In genomic region chr1:223709598-223709997, GRCh38 we compare ENCODE assay signal across 12 cellular contexts. TPM values are rescaled to one million over a fixed set of nuclear protein-coding genes. Genes with fewer than 3 reads are reported as not detected.
DNase-seq lines count a peak whose midpoint lies in the region; ATAC-seq, FAIRE-seq and TF ChIP-seq lines count a peak whose summit lies in the region.
"Had no signal": no experiment of that assay in that cellular context is flagged by ENCODE, and none has a peak within 500 bp of the region (broad histone marks: within the 10 kb centered on the region; RNA-seq: fewer than 3 reads in every experiment).

No MANE protein-coding gene starts in this region.

- H3K4me3 ChIP-seq in AG10803 (ENCODE audit: low read length) (no peak overlapping the region), HFF-Myc (replicated peaks; ENCODE audit: low read depth, low read length) (no peak overlapping the region), K562 (no peak overlapping the region), keratinocyte (ENCODE audit: control insufficient read depth in 2 of 3, extremely low read depth in 1 of 3, insufficient read depth in 2 of 3, low read depth in 1 of 3, low read length in 3 of 3) (no peak overlapping the region), left lung (no peak overlapping the region), stomach (no peak overlapping the region)
- H3K4me3 ChIP-seq: body of pancreas, GM23338 had no signal

- intact Hi-C loops in K562 (cut with micrococcal nuclease) (loop anchor here (5.0 to 10.0 kb wide), 2 partner anchors 83 to 1215 kb away; partner anchors contain the start of gene DNAH14), left lung (cut with DNase I) (no loop called here), stomach (cut with DNase I; ENCODE audit: low total_unique reads) (no loop called here)

- no peak for TF ChIP-seq EP300 in K562 (IDR thresholded peaks at IDR 0.05; ENCODE audit: low read length)
- TF ChIP-seq EP300 in stomach (IDR thresholded peaks at IDR 0.05), result no peak

- BruUV-seq in K562 (replicated peaks; lab: Mats Ljungman, UMichigan), result no TSS peak

- DNase-seq in AG10803 (ENCODE audit: low read depth) (no peak), HFF-Myc (ENCODE audit: extremely low read depth, low read depth) (no peak), K562 (ENCODE audit: extremely low read depth in 1 of 4, low spot score in 3 of 4) (peak in 1 of 4 experiments; percentile 44), keratinocyte (ENCODE audit: low read depth, low spot score) (no peak), left lung (no peak), stomach (no peak)
- DNase-seq: body of pancreas, NCI-H1092 treated with DMSO at 0.1 percent for 48 hours had no signal

- peak; percentile 62 for TF ChIP-seq CTCF in AG10803 (conservative IDR thresholded peaks at IDR 0.05; ENCODE audit: low read length)
- TF ChIP-seq CTCF in HFF-Myc (IDR thresholded peaks at IDR 0.05; ENCODE audit: low read depth, low read length, missing control alignments), result peak; percentile 45
- TF ChIP-seq CTCF in K562 (IDR thresholded peaks at IDR 0.05 in 2 of 3, conservative IDR thresholded peaks at IDR 0.05 in 1 of 3; ENCODE audit: insufficient read depth in 2 of 3, low read depth in 1 of 3, low read length in 3 of 3), result peak in 2 of 3 experiments; percentile 50 to 54; a peak in 3 of 6 replicates
- TF ChIP-seq CTCF in keratinocyte (optimal IDR thresholded peaks at IDR 0.05 in 1 of 3, IDR thresholded peaks at IDR 0.05 in 1 of 3, conservative IDR thresholded peaks at IDR 0.05 in 1 of 3; ENCODE audit: extremely low read depth in 1 of 3, insufficient read depth in 2 of 3, low read length in 3 of 3), result peak in 2 of 3 experiments; percentile 21 to 42
- peak in 1 of 2 donors; percentile 21 for TF ChIP-seq CTCF in left lung (IDR thresholded peaks at IDR 0.05)
- TF ChIP-seq CTCF in stomach (IDR thresholded peaks at IDR 0.05), result peak in 2 of 7 experiments; percentile 6 to 10

- WGBS in K562 (ENCODE audit: insufficient coverage, low coverage, missing lambda C conversion rate), result 40% methylated on average over 3 of the region's 3 CpGs
- 42 to 71% (median 50%) methylated on average over 3 of the region's 3 CpGs for WGBS in stomach, 5 donors

- dilution Hi-C loops in keratinocyte (cut with MboI; ENCODE audit: extremely low pct_ligation_motif_present, low sequenced_read_pairs), result no loop called here

- H3K9me3 ChIP-seq in K562 (replicated peaks; ENCODE audit: control insufficient read depth, insufficient read depth, low read depth, low read length) (no peaks in the 10 kb centered on the region), keratinocyte (ENCODE audit: control insufficient read depth, low read depth, low read length) (no peaks in the 10 kb centered on the region), left lung (no peaks in the 10 kb centered on the region), stomach (no peaks in the 10 kb centered on the region)
- H3K9me3 ChIP-seq: body of pancreas had no signal

- in situ Hi-C loops in K562 (cut with MboI), result loop anchor here (25.0 kb wide), 1 partner anchor 203 kb away; no protein-coding TSS in a partner anchor

- POLR2A ChIA-PET in K562 (lab: Yijun Ruan, JAX), result interaction anchor here (1.3 kb wide), 1 partner anchor 70 kb away, joined by 3 read pairs; no protein-coding TSS in a partner anchor

- peaks cover 23% of the 10 kb centered on the region for H3K79me2 ChIP-seq in K562 (ENCODE audit: control insufficient read depth, insufficient read depth, low read length)
- peaks cover 22% of the 10 kb centered on the region for H3K79me2 ChIP-seq in keratinocyte (ENCODE audit: control insufficient read depth, insufficient read depth, low read length)

- ATAC-seq in K562, result no peak
- ATAC-seq in left lung, result no peak
- no peak for ATAC-seq in HG02884 (IDR thresholded peaks at IDR 0.05; ENCODE audit: unreplicated experiment)
- ATAC-seq in GM18870 (IDR thresholded peaks at IDR 0.05; ENCODE audit: unreplicated experiment), result no peak
- ATAC-seq: body of pancreas, GM23338 had no signal

- H3K9me1 ChIP-seq in K562 (ENCODE audit: control insufficient read depth, insufficient read depth, low read length) (no peaks in the 10 kb centered on the region), keratinocyte (ENCODE audit: control insufficient read depth, extremely low read depth, insufficient read depth, low read length) (no peaks in the 10 kb centered on the region)

- H3K27me3 ChIP-seq in K562 (ENCODE audit: control insufficient read depth in 2 of 2, insufficient read depth in 2 of 2, low read length in 2 of 2), result no peaks in the 10 kb centered on the region
- H3K27me3 ChIP-seq in keratinocyte (ENCODE audit: control insufficient read depth, extremely low read depth, insufficient read depth, low read length), result no peaks in the 10 kb centered on the region
- H3K27me3 ChIP-seq in left lung, result no peaks in the 10 kb centered on the region
- no peaks in the 10 kb centered on the region for H3K27me3 ChIP-seq in stomach
- H3K27me3 ChIP-seq: body of pancreas had no signal

- H4K20me1 ChIP-seq in K562 (replicated peaks; ENCODE audit: control insufficient read depth, insufficient read depth, low read length) (no peaks in the 10 kb centered on the region), keratinocyte (ENCODE audit: control insufficient read depth, extremely low read depth, insufficient read depth, low read length) (no peaks in the 10 kb centered on the region)

- no peak for FAIRE-seq in K562 (lab: Jason Lieb, UNC)
- FAIRE-seq in keratinocyte (lab: Jason Lieb, UNC), result no peak

- no peak overlapping the region for H3K9ac ChIP-seq in K562 (ENCODE audit: insufficient read depth in 1 of 2, low read depth in 2 of 2, low read length in 2 of 2)
- no peak overlapping the region for H3K9ac ChIP-seq in keratinocyte (ENCODE audit: control insufficient read depth, extremely low read depth, insufficient read depth, low read length)

- no peak overlapping the region for H3K27ac ChIP-seq in K562 (ENCODE audit: extremely low read depth, low read depth, low read length)
- no peak overlapping the region for H3K27ac ChIP-seq in keratinocyte (ENCODE audit: control insufficient read depth, insufficient read depth, low read length)
- H3K27ac ChIP-seq in left lung, result no peak overlapping the region
- H3K27ac ChIP-seq in stomach, result peak overlapping the region in 2 of 5 donors; percentile 21 to 98
- H3K27ac ChIP-seq: body of pancreas had no signal

- H2AFZ ChIP-seq in K562 (ENCODE audit: low read depth, low read length), result no peak overlapping the region
- no peak overlapping the region for H2AFZ ChIP-seq in keratinocyte (ENCODE audit: control insufficient read depth, low read length)
- H2AFZ ChIP-seq: GM23338 had no signal

- no peak for TF ChIP-seq POLR2A in K562 (conservative IDR thresholded peaks at IDR 0.05)
- TF ChIP-seq POLR2A in stomach (IDR thresholded peaks at IDR 0.05), result no peak

- no peak overlapping the region for H3K4me2 ChIP-seq in K562 (ENCODE audit: insufficient read depth, low read length)
- no peak overlapping the region for H3K4me2 ChIP-seq in keratinocyte (ENCODE audit: control insufficient read depth, extremely low read depth, insufficient read depth, low read depth, low read length)
- H3K4me2 ChIP-seq: GM23338 had no signal

- CTCF ChIA-PET in K562 (lab: Yijun Ruan, JAX; ENCODE audit: low intra/inter-chr PET ratio), result interaction anchor here (1.3 kb wide), 1 partner anchor 40 kb away, joined by 5 read pairs; no protein-coding TSS in a partner anchor

- no peaks in the 10 kb centered on the region; the same call in 2 of the 3 replicates for H3K36me3 ChIP-seq in K562 (ENCODE audit: control insufficient read depth, insufficient read depth, low read length)
- H3K36me3 ChIP-seq in keratinocyte (ENCODE audit: control insufficient read depth in 2 of 2, extremely low read depth in 1 of 2, insufficient read depth in 2 of 2, low read length in 2 of 2), result peaks cover 0 to 5% of the 10 kb centered on the region in 2 experiments
- no peaks in the 10 kb centered on the region for H3K36me3 ChIP-seq in left lung
- H3K36me3 ChIP-seq in stomach, result no peaks in the 10 kb centered on the region

- H3K4me1 ChIP-seq in K562 (replicated peaks in 1 of 2; ENCODE audit: control insufficient read depth in 2 of 2, insufficient read depth in 2 of 2, low read length in 2 of 2) (peaks cover 49 to 66% of the 10 kb centered on the region in 2 experiments), keratinocyte (ENCODE audit: control insufficient read depth, extremely low read depth, insufficient read depth, low read length) (peaks cover 49% of the 10 kb centered on the region), left lung (peaks cover 22 to 62% of the 10 kb centered on the region in 2 donors), stomach (peaks cover 50 to 90% (median 79%) of the 10 kb centered on the region in 4 donors)

- no peak for TF ChIP-seq RAD21 in K562 (CRISPR knock-in tag; conservative IDR thresholded peaks at IDR 0.05 in 1 of 2, IDR thresholded peaks at IDR 0.05 in 1 of 2)

RNA-seq across cellular contexts. Expression of gene CAPN2, which starts 2.7 kb away (rescaled TPM):
- 180 and 218 TPM in 2 replicates for total RNA-seq in K562 (2011; cell fraction: chromatin; rRNA removed; ENCODE audit: low replicate concordance)
- total RNA-seq in K562 (2011; cell fraction: nucleolus; rRNA removed), result 119 and 120 TPM in 2 replicates
- 132 and 165 TPM in 2 replicates for total RNA-seq in K562 (2011; cell fraction: nucleoplasm; rRNA removed)
- total RNA-seq in K562 (2014; rRNA removed) (116 and 157 TPM in 2 replicates), K562 (2014; rRNA removed; fragmentation: Illumina TruSeq; extraction: Trizol) (80.4 and 84.2 TPM in 2 replicates), K562 (2015; rRNA removed; fragmentation: Illumina TruSeq; extraction: Trizol) (86.8 and 87.7 TPM in 2 replicates), K562 (2021) (94.8 and 101 TPM in 2 replicates), left lung (100 to 1,000 TPM; 350 to 434 TPM), stomach (100 to 1,000 TPM; 224 to 739 (median 358) TPM)
- polyA plus RNA-seq in K562 (2011; rRNA removed) (113 and 120 TPM in 2 replicates), K562 (2014; fragmentation: Illumina TruSeq; extraction: Trizol) (92.6 and 102 TPM in 2 replicates), K562 (2014; fragmentation: Nextera tagmentation; extraction: Ambion mirVana) (10 to 100 TPM; 24.6 to 28.5 TPM), K562 (2014; rRNA removed) (106 and 124 TPM in 2 replicates), keratinocyte (278 to 366 TPM (median 350 TPM) in 3 replicates), stomach (100 to 1,000 TPM; 128 to 171 (median 161) TPM)
- 55.7 and 58.0 TPM in 2 replicates for polyA plus RNA-seq in K562 (2011; cell fraction: cytosol; rRNA removed)
- polyA plus RNA-seq in K562 (2011; cell fraction: nucleus; rRNA removed), result 254 and 312 TPM in 2 replicates
- 81.1 and 119 TPM in 2 replicates for polyA plus RNA-seq in K562 (2012)
- polyA minus RNA-seq in K562 (2011; rRNA and poly(A)+ RNA removed), result 114 and 116 TPM in 2 replicates
- 68.3 and 82.5 TPM in 2 replicates for polyA minus RNA-seq in K562 (2011; cell fraction: cytosol; rRNA and poly(A)+ RNA removed)
- polyA minus RNA-seq in K562 (2011; cell fraction: nucleus; rRNA and poly(A)+ RNA removed), result 63.0 and 87.3 TPM in 2 replicates
- 134 TPM for polyA plus RNA-seq in keratinocyte (2011; ENCODE audit: low read depth)
- 291 and 382 TPM in 2 replicates for polyA plus RNA-seq in keratinocyte (2011; cell fraction: cytosol; rRNA removed)
- polyA plus RNA-seq in keratinocyte (2011; cell fraction: nucleus; rRNA removed), result 489 and 510 TPM in 2 replicates
- 174 and 413 TPM in 2 replicates for polyA plus RNA-seq in keratinocyte (2012; ENCODE audit: low replicate concordance)
- polyA minus RNA-seq in keratinocyte, result 279 to 391 TPM (median 316 TPM) in 3 replicates
- polyA minus RNA-seq in keratinocyte (2011; cell fraction: cytosol; rRNA and poly(A)+ RNA removed), result 330 TPM
- 168 and 240 TPM in 2 replicates for polyA minus RNA-seq in keratinocyte (2011; cell fraction: nucleus; rRNA and poly(A)+ RNA removed)

RNA-seq across cellular contexts. Expression of gene CAPN8, which starts 44.1 kb away (rescaled TPM):
- not detected in 2 replicates for total RNA-seq in K562 (2011; cell fraction: chromatin; rRNA removed; ENCODE audit: low replicate concordance)
- not detected in 2 replicates for total RNA-seq in K562 (2011; cell fraction: nucleolus; rRNA removed)
- not detected in 2 replicates for total RNA-seq in K562 (2011; cell fraction: nucleoplasm; rRNA removed)
- total RNA-seq in K562 (2014; rRNA removed) (not detected in 2 replicates), K562 (2014; rRNA removed; fragmentation: Illumina TruSeq; extraction: Trizol) (not detected in 2 replicates), K562 (2015; rRNA removed; fragmentation: Illumina TruSeq; extraction: Trizol) (not detected in 2 replicates), K562 (2021) (not detected in 2 replicates), left lung (10 to 100 TPM; 77.9 to 87.9 TPM), stomach (100 to 1,000 TPM in 4 of 5 donors, 10 to 100 TPM in 1; 67.5 to 581 (median 254) TPM)
- polyA plus RNA-seq in K562 (2011; rRNA removed) (0.06 TPM in 1 of 2 replicates, not detected in the other), K562 (2014; fragmentation: Illumina TruSeq; extraction: Trizol) (not detected in 2 replicates), K562 (2014; fragmentation: Nextera tagmentation; extraction: Ambion mirVana) (not detected), K562 (2014; rRNA removed) (not detected in 2 replicates), keratinocyte (2.5 to 4.7 TPM (median 3.0 TPM) in 3 replicates), stomach (100 to 1,000 TPM in 1 of 3 donors, 10 to 100 TPM in 2; 28.3 to 127 (median 31.0) TPM)
- not detected in 2 replicates for polyA plus RNA-seq in K562 (2011; cell fraction: cytosol; rRNA removed)
- not detected in 2 replicates for polyA plus RNA-seq in K562 (2011; cell fraction: nucleus; rRNA removed)
- polyA plus RNA-seq in K562 (2012), result not detected in 2 replicates
- polyA minus RNA-seq in K562 (2011; rRNA and poly(A)+ RNA removed), result not detected in 2 replicates
- not detected in 2 replicates for polyA minus RNA-seq in K562 (2011; cell fraction: cytosol; rRNA and poly(A)+ RNA removed)
- not detected in 2 replicates for polyA minus RNA-seq in K562 (2011; cell fraction: nucleus; rRNA and poly(A)+ RNA removed)
- polyA plus RNA-seq in keratinocyte (2011; ENCODE audit: low read depth), result 0.49 TPM
- polyA plus RNA-seq in keratinocyte (2011; cell fraction: cytosol; rRNA removed), result 0.58 and 0.79 TPM in 2 replicates
- polyA plus RNA-seq in keratinocyte (2011; cell fraction: nucleus; rRNA removed), result 18.0 and 22.5 TPM in 2 replicates
- 1.2 and 2.8 TPM in 2 replicates for polyA plus RNA-seq in keratinocyte (2012; ENCODE audit: low replicate concordance)
- polyA minus RNA-seq in keratinocyte, result 1.7 to 3.0 TPM (median 2.1 TPM) in 3 replicates
- polyA minus RNA-seq in keratinocyte (2011; cell fraction: cytosol; rRNA and poly(A)+ RNA removed), result not detected
- 3.2 and 4.1 TPM in 2 replicates for polyA minus RNA-seq in keratinocyte (2011; cell fraction: nucleus; rRNA and poly(A)+ RNA removed)
- total RNA-seq: GM23338, mononuclear cell had no signal
- polyA plus RNA-seq: GM23338 had no signal

Comparison
In these comparisons a context has a peak if more than half of its experiments do, and no peak if none do; other contexts are left out.
1. RNA of gene CAPN8, which starts 44.1 kb away (total RNA-seq): 67.5 to 581 TPM in stomach and 77.9 to 87.9 TPM in left lung; not detected in K562; every median in the first group is over 10 times any median in the second.